ENCODE assay signal across 1 cellular context in the genomic region with DNA sequence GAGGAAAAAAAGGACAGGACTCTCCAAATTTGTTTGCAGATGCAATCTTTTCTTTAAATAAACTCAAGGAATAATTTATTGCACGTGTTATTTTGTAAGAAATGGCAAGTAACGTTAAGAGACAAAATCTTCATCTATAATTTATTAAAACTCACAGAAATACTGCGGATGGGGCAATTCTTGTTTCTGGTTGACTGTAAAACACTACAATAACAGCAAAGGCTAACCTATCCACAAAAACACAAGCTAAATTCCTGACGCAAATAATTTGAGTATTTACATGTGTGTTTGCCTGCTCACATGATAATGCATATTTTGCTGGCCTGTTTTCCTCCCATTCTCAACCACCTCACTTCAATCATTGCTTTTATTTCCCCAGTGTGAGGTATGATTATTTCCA.
TF ChIP-seq lines count a peak whose summit lies in the region.

No MANE protein-coding gene starts in this region.

TF ChIP-seq in HEK293, 187 proteins besides CTCF, POLR2A, EP300 and RAD21 (continued from another document):
- TF ChIP-seq, protein P1, sequence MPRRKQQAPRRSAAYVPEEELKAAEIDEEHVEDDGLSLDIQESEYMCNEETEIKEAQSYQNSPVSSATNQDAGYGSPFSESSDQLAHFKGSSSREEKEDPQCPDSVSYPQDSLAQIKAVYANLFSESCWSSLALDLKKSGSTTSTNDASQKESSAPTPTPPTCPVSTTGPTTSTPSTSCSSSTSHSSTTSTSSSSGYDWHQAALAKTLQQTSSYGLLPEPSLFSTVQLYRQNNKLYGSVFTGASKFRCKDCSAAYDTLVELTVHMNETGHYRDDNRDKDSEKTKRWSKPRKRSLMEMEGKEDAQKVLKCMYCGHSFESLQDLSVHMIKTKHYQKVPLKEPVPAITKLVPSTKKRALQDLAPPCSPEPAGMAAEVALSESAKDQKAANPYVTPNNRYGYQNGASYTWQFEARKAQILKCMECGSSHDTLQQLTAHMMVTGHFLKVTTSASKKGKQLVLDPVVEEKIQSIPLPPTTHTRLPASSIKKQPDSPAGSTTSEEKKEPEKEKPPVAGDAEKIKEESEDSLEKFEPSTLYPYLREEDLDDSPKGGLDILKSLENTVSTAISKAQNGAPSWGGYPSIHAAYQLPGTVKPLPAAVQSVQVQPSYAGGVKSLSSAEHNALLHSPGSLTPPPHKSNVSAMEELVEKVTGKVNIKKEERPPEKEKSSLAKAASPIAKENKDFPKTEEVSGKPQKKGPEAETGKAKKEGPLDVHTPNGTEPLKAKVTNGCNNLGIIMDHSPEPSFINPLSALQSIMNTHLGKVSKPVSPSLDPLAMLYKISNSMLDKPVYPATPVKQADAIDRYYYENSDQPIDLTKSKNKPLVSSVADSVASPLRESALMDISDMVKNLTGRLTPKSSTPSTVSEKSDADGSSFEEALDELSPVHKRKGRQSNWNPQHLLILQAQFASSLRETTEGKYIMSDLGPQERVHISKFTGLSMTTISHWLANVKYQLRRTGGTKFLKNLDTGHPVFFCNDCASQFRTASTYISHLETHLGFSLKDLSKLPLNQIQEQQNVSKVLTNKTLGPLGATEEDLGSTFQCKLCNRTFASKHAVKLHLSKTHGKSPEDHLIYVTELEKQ (tag by site-specific recombination; IDR thresholded peaks at IDR 0.05; ENCODE audit: borderline replicate concordance), result no peak
- no peak for TF ChIP-seq ZNF571 (tag by site-specific recombination; IDR thresholded peaks at IDR 0.05)
- no peak for TF ChIP-seq ZNF664 (tag by site-specific recombination; IDR thresholded peaks at IDR 0.05)
- TF ChIP-seq, protein P2, sequence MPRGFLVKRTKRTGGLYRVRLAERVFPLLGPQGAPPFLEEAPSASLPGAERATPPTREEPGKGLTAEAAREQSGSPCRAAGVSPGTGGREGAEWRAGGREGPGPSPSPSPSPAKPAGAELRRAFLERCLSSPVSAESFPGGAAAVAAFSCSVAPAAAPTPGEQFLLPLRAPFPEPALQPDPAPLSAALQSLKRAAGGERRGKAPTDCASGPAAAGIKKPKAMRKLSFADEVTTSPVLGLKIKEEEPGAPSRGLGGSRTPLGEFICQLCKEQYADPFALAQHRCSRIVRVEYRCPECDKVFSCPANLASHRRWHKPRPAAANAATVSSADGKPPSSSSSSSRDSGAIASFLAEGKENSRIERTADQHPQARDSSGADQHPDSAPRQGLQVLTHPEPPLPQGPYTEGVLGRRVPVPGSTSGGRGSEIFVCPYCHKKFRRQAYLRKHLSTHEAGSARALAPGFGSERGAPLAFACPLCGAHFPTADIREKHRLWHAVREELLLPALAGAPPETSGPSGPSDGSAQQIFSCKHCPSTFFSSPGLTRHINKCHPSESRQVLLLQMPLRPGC (tag by site-specific recombination; IDR thresholded peaks at IDR 0.05), result no peak
- no peak for TF ChIP-seq ZBTB6 (tag by site-specific recombination; IDR thresholded peaks at IDR 0.05)
- no peak for TF ChIP-seq ELK4 (IDR thresholded peaks at IDR 0.05; ENCODE audit: borderline replicate concordance, low read depth, low read length)
- peak; percentile 96 for TF ChIP-seq PRDM6 (tag by site-specific recombination; IDR thresholded peaks at IDR 0.05)
